Comparison of ENCODE assay signal across 18 cellular contexts in genomic region chr13:45859682-45860081, GRCh38. TPM values are rescaled to one million over a fixed set of nuclear protein-coding genes. Genes with fewer than 3 reads are reported as not detected.
A peak's percentile ranks its signal among the peaks of the same experiment; 100 is the strongest.
DNase-seq lines count a peak whose midpoint lies in the region; TF ChIP-seq lines count a peak whose summit lies in the region.
"Had no signal": no experiment of that assay in that cellular context is flagged by ENCODE, and none has a peak within 500 bp of the region (broad histone marks: within the 10 kb centered on the region; RNA-seq: fewer than 3 reads in every experiment).

No MANE protein-coding gene starts in this region.

- TF ChIP-seq CTCF in mammary epithelial cell (conservative IDR thresholded peaks at IDR 0.05 in 1 of 2, IDR thresholded peaks at IDR 0.05 in 1 of 2; ENCODE audit: extremely low read depth in 1 of 2, insufficient read depth in 1 of 2, low read depth in 1 of 2, low read length in 2 of 2), result no peak
- no peak for TF ChIP-seq CTCF in MCF 10A (IDR thresholded peaks at IDR 0.05; ENCODE audit: unreplicated experiment)

- POLR2A ChIA-PET in MCF 10A (lab: Yijun Ruan, JAX), result no interaction called here

- no peaks in the 10 kb centered on the region for H3K36me3 Mint-ChIP-seq in MCF 10A (ENCODE audit: insufficient read depth, unreplicated experiment)
- H3K36me3 Mint-ChIP-seq: CD8-positive, alpha-beta memory T cell had no signal

- H3K27ac ChIP-seq in mammary epithelial cell (ENCODE audit: insufficient read depth, low read depth, low read length) (no peak overlapping the region), iPS-18a (ENCODE audit: low read length) (peak overlapping the region; percentile 20)
- H3K27ac ChIP-seq: BLaER1, Peyer's patch had no signal

- H3K4me3 Mint-ChIP-seq in MCF 10A (ENCODE audit: unreplicated experiment), result no peak overlapping the region
- H3K4me3 Mint-ChIP-seq: CD8-positive, alpha-beta memory T cell had no signal

- H3K79me2 ChIP-seq in mammary epithelial cell (ENCODE audit: insufficient read depth, low read length), result no peaks in the 10 kb centered on the region

- H3K4me3 ChIP-seq in mammary epithelial cell (replicated peaks in 1 of 3; ENCODE audit: insufficient read depth in 1 of 3, low read depth in 2 of 3, low read length in 3 of 3) (no peak overlapping the region), iPS-18a (ENCODE audit: low read length) (no peak overlapping the region)
- H3K4me3 ChIP-seq: BLaER1, Peyer's patch had no signal

- dilution Hi-C loops in mammary epithelial cell (cut with HindIII; ENCODE audit: low sequenced_read_pairs), result no loop called here

- no peak overlapping the region for H3K9ac ChIP-seq in mammary epithelial cell (ENCODE audit: insufficient read depth, low read length)
- peak overlapping the region; percentile 39 for H3K9ac ChIP-seq in iPS-18a (ENCODE audit: low read length)
- H3K9ac ChIP-seq: BLaER1 had no signal

- H2AFZ ChIP-seq in mammary epithelial cell (ENCODE audit: low read depth, low read length), result peak overlapping the region; percentile 72

- CTCF ChIA-PET in mammary epithelial cell (lab: Charles Lee; ENCODE audit: low non-redundant PET) (no interaction called here), MCF 10A (lab: Yijun Ruan, JAX) (interaction anchor here (0.9 to 1.4 kb wide), 2 partner anchors 19 to 53 kb away, joined by 3 to 5 read pairs; no protein-coding TSS in a partner anchor)

- BruUV-seq in mammary epithelial cell (replicated peaks; lab: Mats Ljungman, UMichigan) (no TSS peak), MCF 10A (replicated peaks; lab: Mats Ljungman, UMichigan) (no TSS peak)

- H3K9me3 Mint-ChIP-seq in MCF 10A (ENCODE audit: unreplicated experiment), result no peaks in the 10 kb centered on the region

- peak overlapping the region; percentile 35 for H3K4me2 ChIP-seq in mammary epithelial cell (ENCODE audit: insufficient read depth, low read depth, low read length)
- H3K4me2 ChIP-seq: BLaER1 had no signal

- H3K9me3 ChIP-seq in mammary epithelial cell (replicated peaks; ENCODE audit: insufficient read depth, low read length), result peaks cover 4% of the 10 kb centered on the region
- no peaks in the 10 kb centered on the region for H3K9me3 ChIP-seq in iPS-18a (ENCODE audit: control insufficient read depth, low read depth, low read length)
- H3K9me3 ChIP-seq: Peyer's patch had no signal

- H3K27me3 ChIP-seq in mammary epithelial cell (ENCODE audit: insufficient read depth, low read length) (no peaks in the 10 kb centered on the region), iPS-18a (ENCODE audit: control insufficient read depth, insufficient read depth, low read length) (no peaks in the 10 kb centered on the region)
- H3K27me3 ChIP-seq: BLaER1, Peyer's patch had no signal

- H3K4me1 ChIP-seq in mammary epithelial cell (ENCODE audit: insufficient read depth, low read length) (peaks cover 18% of the 10 kb centered on the region), iPS-18a (ENCODE audit: control insufficient read depth, low read depth, low read length) (peaks cover 14% of the 10 kb centered on the region)
- H3K4me1 ChIP-seq: BLaER1, Peyer's patch had no signal

- in situ Hi-C loops in mammary epithelial cell (cut with MboI; ENCODE audit: low sequenced_read_pairs in 2 of 2), result no loop called here

- H3K27me3 Mint-ChIP-seq in MCF 10A (ENCODE audit: insufficient read depth, unreplicated experiment), result peaks cover 48% of the 10 kb centered on the region

- peaks cover 6% of the 10 kb centered on the region for H3K4me1 Mint-ChIP-seq in MCF 10A (ENCODE audit: insufficient read depth, unreplicated experiment)
- H3K4me1 Mint-ChIP-seq: CD8-positive, alpha-beta memory T cell had no signal

- 21% methylated on average over 2 of the region's 2 CpGs for WGBS in mammary epithelial cell (ENCODE audit: low coverage, missing lambda C conversion rate)

- H4K20me1 ChIP-seq in mammary epithelial cell (ENCODE audit: insufficient read depth, low read length), result no peaks in the 10 kb centered on the region
- H4K20me1 ChIP-seq: BLaER1 had no signal

- DNase-seq in mammary epithelial cell, result peak; percentile 33
- DNase-seq in MCF 10A (ENCODE audit: unreplicated experiment), result no peak
- DNase-seq in astrocyte of the hippocampus (ENCODE audit: low read depth, low spot score), result peak; percentile 42
- peak; percentile 39 for DNase-seq in renal cortical epithelial cell (ENCODE audit: low read depth)
- no peak for DNase-seq in stimulated activated naive CD4-positive, alpha-beta T cell treated with Interleukin-2 at 50 U/mL for 16 hours (lab: John Stamatoyannopoulos, UW)
- no peak for DNase-seq in NCI-H345 treated with DMSO at 0.1 percent for 48 hours (lab: John Stamatoyannopoulos, UW; ENCODE audit: unreplicated experiment)
- DNase-seq in COLO668 (lab: John Stamatoyannopoulos, UW; ENCODE audit: unreplicated experiment), result no peak
- DNase-seq: CD8-positive, alpha-beta memory T cell; GOT3; IMR-90; Kasumi-1; NCI-H187 treated with DMSO at 0.1 percent for 48 hours; NCI-H2171 treated with DMSO at 0.1 percent for 48 hours; NCI-H510A; Peyer's patch; SHP77 treated with DMSO at 0.1 percent for 48 hours had no signal

- H3K27ac Mint-ChIP-seq in MCF 10A (ENCODE audit: low read depth, unreplicated experiment), result no peak overlapping the region
- H3K27ac Mint-ChIP-seq: CD8-positive, alpha-beta memory T cell had no signal

- H3K36me3 ChIP-seq in mammary epithelial cell (ENCODE audit: insufficient read depth, low read length) (no peaks in the 10 kb centered on the region), iPS-18a (ENCODE audit: control insufficient read depth, low read depth, low read length) (no peaks in the 10 kb centered on the region)
- H3K36me3 ChIP-seq: BLaER1, Peyer's patch had no signal

- intact Hi-C loops in mammary epithelial cell (cut with micrococcal nuclease) (no loop called here), MCF 10A (cut with micrococcal nuclease) (no loop called here)

RNA-seq across cellular contexts. Expression of gene SIAH3, which starts 8.1 kb away (rescaled TPM):
- under 1 TPM in 1 of 2 donors, not detected in 1; under 0.01 TPM for total RNA-seq in mammary epithelial cell
- polyA plus RNA-seq in mammary epithelial cell, result not detected
- not detected for polyA minus RNA-seq in mammary epithelial cell
- not detected in 2 replicates for total RNA-seq in MCF 10A (2022)
- total RNA-seq in renal cortical epithelial cell, result under 0.01 and 0.60 TPM in 2 replicates
- total RNA-seq: IMR-90, Peyer's patch had no signal
- polyA plus RNA-seq: CD8-positive, alpha-beta memory T cell had no signal

Comparison
In these comparisons a context has a peak if more than half of its experiments do, and no peak if none do; other contexts are left out.
1. DNase-seq: peak in mammary epithelial cell (single experiment), astrocyte of the hippocampus (single experiment) and renal cortical epithelial cell (single experiment); none in MCF 10A (single experiment), stimulated activated naive CD4-positive, alpha-beta T cell treated with Interleukin-2 at 50 U/mL for 16 hours (single experiment), NCI-H345 treated with DMSO at 0.1 percent for 48 hours (single experiment) and COLO668 (single experiment).